In genomic region chr6:162195441-162195840, GRCh38 we compare ENCODE assay signal across 10 cellular contexts.
"Had no signal": no experiment of that assay in that cellular context is flagged by ENCODE, and none has a peak within 500 bp of the region (broad histone marks: within the 10 kb centered on the region; RNA-seq: fewer than 3 reads in every experiment).

No MANE protein-coding gene starts in this region.

- H3K9ac ChIP-seq: GM23248 had no signal

- H3K4me1 ChIP-seq: HAP-1 had no signal

- ATAC-seq: HCT116, K562 had no signal

- DNase-seq: GM23248, GOT3, H7, HFFc6, IMR-90, KG1 had no signal

- FAIRE-seq: HTR-8/SVneo, K562 had no signal

- H3K9me3 ChIP-seq: HAP-1 had no signal

- H2AFZ ChIP-seq: GM23248 had no signal

- H3K27ac ChIP-seq: GM23248 had no signal

- H3K27ac Mint-ChIP-seq: HFFc6 had no signal

- H3K36me3 ChIP-seq: HAP-1 had no signal

- H3K4me3 ChIP-seq: GM23248, HAP-1, K562 had no signal

- H3K4me3 Mint-ChIP-seq: HFFc6 had no signal
